ENCODE assay signal across 22 cellular contexts in genomic region chr10:124551755-124552154, GRCh38.
"Had no signal": no experiment of that assay in that cellular context is flagged by ENCODE, and none has a peak within 500 bp of the region (broad histone marks: within the 10 kb centered on the region; RNA-seq: fewer than 3 reads in every experiment).

No MANE protein-coding gene starts in this region.

- H3K4me1 ChIP-seq: ascending aorta, colonic mucosa, lower lobe of right lung, sigmoid colon, tibial artery had no signal

- H3K36me3 Mint-ChIP-seq: activated naive CD8-positive, alpha-beta T cell; immature natural killer cell; naive B cell had no signal

- H3K36me3 ChIP-seq: adrenal gland, ascending aorta, colonic mucosa, esophagus muscularis mucosa, lower lobe of right lung, sigmoid colon, tibial artery had no signal

- H3K27ac ChIP-seq: adrenal gland, ascending aorta, colonic mucosa, dorsolateral prefrontal cortex, esophagus muscularis mucosa, hepatocyte, lower lobe of right lung, sigmoid colon, tibial artery had no signal

- H3K4me3 ChIP-seq: adrenal gland, ascending aorta, colonic mucosa, dorsolateral prefrontal cortex, esophagus muscularis mucosa, hepatocyte, lower lobe of right lung, sigmoid colon, tibial artery had no signal

- ATAC-seq: activated T-helper 17 cell treated with anti-CD3 and anti-CD28 coated beads, Interleukin-2, amount 50 U/mL, for 72 hours; left lobe of liver; lower lobe of right lung had no signal

- H3K27ac Mint-ChIP-seq: activated naive CD8-positive, alpha-beta T cell; activated T-cell treated with anti-CD3 and anti-CD28 coated beads, Interleukin-2, amount 50 U/mL, for 24 hours; activated T-helper 17 cell treated with anti-CD3 and anti-CD28 coated beads, Interleukin-2, amount 50 U/mL, for 72 hours; immature natural killer cell; stimulated activated naive CD8-positive, alpha-beta T cell treated with anti-CD3 and anti-CD28 coated beads, Interleukin-15, Interleukin-2, amounts not matched to agents 100 ng/mL and 50 ng/mL, for 24 hours had no signal

- H3K4me2 ChIP-seq: hepatocyte had no signal

- H3K4me3 Mint-ChIP-seq: activated naive CD8-positive, alpha-beta T cell; activated T-cell treated with anti-CD3 and anti-CD28 coated beads, Interleukin-2, amount 50 U/mL, for 24 hours; activated T-helper 17 cell treated with anti-CD3 and anti-CD28 coated beads, Interleukin-2, amount 50 U/mL, for 72 hours; immature natural killer cell; stimulated activated naive CD8-positive, alpha-beta T cell treated with anti-CD3 and anti-CD28 coated beads, Interleukin-15, Interleukin-2, amounts not matched to agents 100 ng/mL and 50 ng/mL, for 24 hours had no signal

- DNase-seq: activated CD4-positive, alpha-beta T cell treated with anti-CD3 and anti-CD28 coated beads, Interleukin-2, amount 50 U/mL, for 4 hours; activated CD8-positive, alpha-beta memory T cell treated with anti-CD3 and anti-CD28 coated beads for 24 hours; activated CD8-positive, alpha-beta memory T cell treated with anti-CD3 and anti-CD28 coated beads, Interleukin-2, amount 50 U/mL, for 4 hours; activated T-cell treated with anti-CD3 and anti-CD28 coated beads, Interleukin-2, amount 50 U/mL, for 24 hours; adrenal gland; colonic mucosa; dorsolateral prefrontal cortex; glutamatergic neuron; immature natural killer cell; lower lobe of right lung; naive B cell; sigmoid colon; stimulated activated CD4-positive, alpha-beta T cell treated with anti-CD3 and anti-CD28 coated beads, Interleukin-2, amount 100 ng/mL, for 48 hours; stimulated activated CD8-positive, alpha-beta memory T cell treated with anti-CD3 and anti-CD28 coated beads, Interleukin-4, amount 100 ng/mL, for 48 hours; tibial artery had no signal

- H3K9me3 Mint-ChIP-seq: activated T-cell treated with anti-CD3 and anti-CD28 coated beads, Interleukin-2, amount 50 U/mL, for 24 hours; activated T-helper 17 cell treated with anti-CD3 and anti-CD28 coated beads, Interleukin-2, amount 50 U/mL, for 72 hours; immature natural killer cell; naive B cell; stimulated activated naive CD8-positive, alpha-beta T cell treated with anti-CD3 and anti-CD28 coated beads, Interleukin-15, Interleukin-2, amounts not matched to agents 100 ng/mL and 50 ng/mL, for 24 hours had no signal

- H3K27me3 Mint-ChIP-seq: activated naive CD8-positive, alpha-beta T cell; activated T-cell treated with anti-CD3 and anti-CD28 coated beads, Interleukin-2, amount 50 U/mL, for 24 hours; activated T-helper 17 cell treated with anti-CD3 and anti-CD28 coated beads, Interleukin-2, amount 50 U/mL, for 72 hours; naive B cell; stimulated activated naive CD8-positive, alpha-beta T cell treated with anti-CD3 and anti-CD28 coated beads, Interleukin-15, Interleukin-2, amounts not matched to agents 100 ng/mL and 50 ng/mL, for 24 hours had no signal

- H3K9me3 ChIP-seq: adrenal gland, ascending aorta, colonic mucosa, esophagus muscularis mucosa, lower lobe of right lung, sigmoid colon, tibial artery had no signal

- H3K4me1 Mint-ChIP-seq: activated T-helper 17 cell treated with anti-CD3 and anti-CD28 coated beads, Interleukin-2, amount 50 U/mL, for 72 hours had no signal

- H3K27me3 ChIP-seq: adrenal gland, ascending aorta, colonic mucosa, dorsolateral prefrontal cortex, esophagus muscularis mucosa, hepatocyte, sigmoid colon, tibial artery had no signal
